ENCODE assay signal across 24 cellular contexts in the genomic region with DNA sequence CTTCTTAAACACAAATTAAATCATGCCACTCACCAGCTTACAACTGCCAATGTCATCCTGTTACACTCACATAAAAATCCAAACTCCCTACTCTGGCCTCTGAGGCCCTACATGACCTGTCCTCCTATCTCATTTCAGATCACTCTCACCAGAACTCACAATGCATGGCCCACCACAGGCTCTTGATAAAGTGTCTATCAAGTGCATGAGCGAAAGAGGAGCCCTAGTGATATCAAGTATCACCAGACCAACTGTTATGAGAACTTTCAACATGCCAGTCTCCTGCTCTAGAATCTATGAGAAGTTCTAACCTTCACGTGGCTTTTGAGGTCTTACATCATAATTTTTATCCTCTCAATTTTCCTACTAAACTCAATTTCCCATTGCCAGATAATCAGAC.
A peak's percentile ranks its signal among the peaks of the same experiment; 100 is the strongest.
DNase-seq lines count a peak whose midpoint lies in the region; ATAC-seq, FAIRE-seq and TF ChIP-seq lines count a peak whose summit lies in the region.
"Had no signal": no experiment of that assay in that cellular context is flagged by ENCODE, and none has a peak within 500 bp of the region (broad histone marks: within the 10 kb centered on the region; RNA-seq: fewer than 3 reads in every experiment).

No MANE protein-coding gene starts in this region.

- H3K4me3 Mint-ChIP-seq in natural killer cell treated with Interleukin-12 subunit alpha and Interleukin-12 subunit beta and Interleukin-15 and Interleukin-18, amount 100 ng/mL, for 72 hours: peak overlapping the region; percentile 19
- H3K4me3 Mint-ChIP-seq in natural killer cell (no peak overlapping the region), progenitor cell of endocrine pancreas (ENCODE audit: low read depth) (no peak overlapping the region)
- H3K4me3 Mint-ChIP-seq: CD14-positive monocyte had no signal

- TF ChIP-seq POLR2A in GM12892 (IDR thresholded peaks at IDR 0.05; ENCODE audit: low read depth, low read length): no peak

- H3K4me1 Mint-ChIP-seq in natural killer cell treated with Interleukin-12 subunit alpha and Interleukin-12 subunit beta and Interleukin-15 and Interleukin-18, amount 100 ng/mL, for 72 hours (ENCODE audit: low read depth in 2 of 2): peaks cover 40 to 42% of the 10 kb centered on the region in 2 donors
- H3K4me1 Mint-ChIP-seq in natural killer cell (peaks cover 14 to 19% of the 10 kb centered on the region in 2 donors), progenitor cell of endocrine pancreas (ENCODE audit: low read depth) (no peaks in the 10 kb centered on the region)

- H3K27ac Mint-ChIP-seq in natural killer cell treated with Interleukin-12 subunit alpha and Interleukin-12 subunit beta and Interleukin-15 and Interleukin-18, amount 100 ng/mL, for 72 hours: peak overlapping the region; percentile 60 to 68
- no peak overlapping the region for H3K27ac Mint-ChIP-seq in natural killer cell
- no peak overlapping the region for H3K27ac Mint-ChIP-seq in progenitor cell of endocrine pancreas

- no peak for ATAC-seq in natural killer cell treated with Interleukin-12 subunit alpha and Interleukin-12 subunit beta and Interleukin-15 and Interleukin-18, amount 100 ng/mL, for 72 hours
- ATAC-seq in natural killer cell (no peak), esophagus mucosa (peak; percentile 25)
- ATAC-seq: HCT116, PC-3 had no signal

- intact Hi-C loops in natural killer cell (cut with micrococcal nuclease): no loop called here

- H3K27me3 Mint-ChIP-seq in natural killer cell treated with Interleukin-12 subunit alpha and Interleukin-12 subunit beta and Interleukin-15 and Interleukin-18, amount 100 ng/mL, for 72 hours: no peaks in the 10 kb centered on the region
- H3K27me3 Mint-ChIP-seq in natural killer cell (ENCODE audit: low read depth in 2 of 2) (no peaks in the 10 kb centered on the region), progenitor cell of endocrine pancreas (no peaks in the 10 kb centered on the region)

- H3K36me3 Mint-ChIP-seq in natural killer cell treated with Interleukin-12 subunit alpha and Interleukin-12 subunit beta and Interleukin-15 and Interleukin-18, amount 100 ng/mL, for 72 hours: peaks cover 44% of the 10 kb centered on the region
- H3K36me3 Mint-ChIP-seq in natural killer cell: peaks cover 37% of the 10 kb centered on the region
- peaks cover 18% of the 10 kb centered on the region for H3K36me3 Mint-ChIP-seq in progenitor cell of endocrine pancreas (ENCODE audit: insufficient read depth)

- TF ChIP-seq CTCF in natural killer cell (IDR thresholded peaks at IDR 0.05): no peak
- no peak for TF ChIP-seq CTCF in progenitor cell of endocrine pancreas (IDR thresholded peaks at IDR 0.05; ENCODE audit: unreplicated experiment)

- DNase-seq in NCI-H2171 treated with DMSO at 0.1 percent for 48 hours (lab: John Stamatoyannopoulos, UW): peak; percentile 4
- DNase-seq in NCI-H2171 (lab: John Stamatoyannopoulos, UW): no peak
- no peak for DNase-seq in natural killer cell treated with Interleukin-12 subunit alpha and Interleukin-12 subunit beta and Interleukin-15 and Interleukin-18, amount 100 ng/mL, for 72 hours (ENCODE audit: low spot score)
- no peak for DNase-seq in natural killer cell
- no peak for DNase-seq in GM12892 (ENCODE audit: insufficient read length)
- DNase-seq in progenitor cell of endocrine pancreas (ENCODE audit: low spot score, unreplicated experiment): no peak
- DNase-seq: 8988T, ACHN, BE2C, DMS153, DND-41, Karpas-422, NCI-H1092 treated with DMSO at 0.1 percent for 48 hours, NCI-H1436, NCI-H187, NCI-H2081 treated with DMSO at 0.1 percent for 48 hours, NCI-H446 treated with DMSO at 0.1 percent for 48 hours, NCI-H69, PC-3, SK-N-SH had no signal

- H3K9me3 Mint-ChIP-seq in natural killer cell treated with Interleukin-12 subunit alpha and Interleukin-12 subunit beta and Interleukin-15 and Interleukin-18, amount 100 ng/mL, for 72 hours: peaks cover 8% of the 10 kb centered on the region
- H3K9me3 Mint-ChIP-seq in natural killer cell: no peaks in the 10 kb centered on the region
- no peaks in the 10 kb centered on the region for H3K9me3 Mint-ChIP-seq in progenitor cell of endocrine pancreas (ENCODE audit: low read depth)

- FAIRE-seq in GM12892 (lab: Jason Lieb, UNC): no peak
- FAIRE-seq: H1 had no signal

Comparison
In these comparisons a context has a peak if more than half of its experiments do, and no peak if none do; other contexts are left out.
1. H3K27ac Mint-ChIP-seq: peak in natural killer cell treated with Interleukin-12 subunit alpha and Interleukin-12 subunit beta and Interleukin-15 and Interleukin-18, amount 100 ng/mL, for 72 hours (2 of 2); none in natural killer cell (0 of 2) and progenitor cell of endocrine pancreas (single experiment).